In genomic region chr12:661720-662486, GRCh38 we compare ENCODE assay signal across 12 cellular contexts. TPM values are rescaled to one million over a fixed set of nuclear protein-coding genes. Genes with fewer than 3 reads are reported as not detected.
DNase-seq lines count a peak whose midpoint lies in the region; ATAC-seq and TF ChIP-seq lines count a peak whose summit lies in the region.
"Had no signal": no experiment of that assay in that cellular context is flagged by ENCODE, and none has a peak within 500 bp of the region (broad histone marks: within the 10 kb centered on the region; RNA-seq: fewer than 3 reads in every experiment).

No MANE protein-coding gene starts in this region.

- H3K27ac ChIP-seq in muscle layer of duodenum (ENCODE audit: low read length) (peak overlapping the region; percentile 10), thoracic aorta (no peak overlapping the region)

- no peaks in the 10 kb centered on the region for H3K4me1 ChIP-seq in muscle layer of duodenum (ENCODE audit: control insufficient read depth in 1 of 2, insufficient read depth in 2 of 2, low read length in 2 of 2)
- peaks cover 0 to 24% of the 10 kb centered on the region in 2 donors for H3K4me1 ChIP-seq in thoracic aorta (ENCODE audit: control insufficient read depth in 1 of 2, low read depth in 2 of 2)

- peaks cover 8% of the 10 kb centered on the region for H3K36me3 Mint-ChIP-seq in central memory CD8-positive, alpha-beta T cell (ENCODE audit: insufficient read depth)

- H3K9me3 ChIP-seq in muscle layer of duodenum (ENCODE audit: control insufficient read depth in 1 of 2, low read length in 2 of 2): no peaks in the 10 kb centered on the region
- H3K9me3 ChIP-seq in thoracic aorta: no peaks in the 10 kb centered on the region
- H3K9me3 ChIP-seq: tibial nerve had no signal

- no peaks in the 10 kb centered on the region for H3K36me3 ChIP-seq in muscle layer of duodenum (ENCODE audit: control insufficient read depth in 1 of 2, insufficient read depth in 2 of 2, low read length in 2 of 2)
- H3K36me3 ChIP-seq in thoracic aorta: no peaks in the 10 kb centered on the region
- H3K36me3 ChIP-seq: tibial nerve had no signal

- H3K4me3 ChIP-seq in muscle layer of duodenum (ENCODE audit: low read depth in 1 of 2, low read length in 2 of 2) (peak overlapping the region in 1 of 2 donors; percentile 26), thoracic aorta (peak overlapping the region; percentile 45)

- no peaks in the 10 kb centered on the region for H3K27me3 Mint-ChIP-seq in central memory CD8-positive, alpha-beta T cell

- in situ Hi-C loops in ACHN (cut with HindIII; ENCODE audit: low pct_ligation_motif_present, low pct_unique_long_range_greater_than_20kb, low sequenced_read_pairs): no loop called here

- H3K27me3 ChIP-seq in muscle layer of duodenum (ENCODE audit: low read depth, low read length) (no peaks in the 10 kb centered on the region), thoracic aorta (replicated peaks; ENCODE audit: insufficient read depth) (no peaks in the 10 kb centered on the region)
- H3K27me3 ChIP-seq: tibial nerve had no signal

- H3K4me1 Mint-ChIP-seq in central memory CD8-positive, alpha-beta T cell: peaks cover 18% of the 10 kb centered on the region

- DNase-seq in activated effector memory CD4-positive, alpha-beta T cell treated with anti-CD3 and anti-CD28 coated beads, Interleukin-2, amount 50 U/mL, for 16 hours: peak; percentile 62
- DNase-seq in activated effector memory CD4-positive, alpha-beta T cell treated with Interleukin-2 at 50 U/mL for 16 hours: no peak
- DNase-seq in central memory CD8-positive, alpha-beta T cell (ENCODE audit: low spot score in 2 of 2): no peak
- DNase-seq in thoracic aorta (ENCODE audit: low spot score) (no peak), ACHN (no peak), NCI-H1105 treated with DMSO at 0.1 percent for 48 hours (lab: John Stamatoyannopoulos, UW) (no peak)
- DNase-seq: dermis blood vessel endothelial cell, DMS53 had no signal

- no peaks in the 10 kb centered on the region for H3K9me3 Mint-ChIP-seq in central memory CD8-positive, alpha-beta T cell

- H3K27ac Mint-ChIP-seq in central memory CD8-positive, alpha-beta T cell (ENCODE audit: low read depth): peak overlapping the region; percentile 84
- H3K27ac Mint-ChIP-seq: progenitor cell of endocrine pancreas had no signal

- no peak for TF ChIP-seq CTCF in thoracic aorta (IDR thresholded peaks at IDR 0.05)

- peak overlapping the region; percentile 56 for H3K4me3 Mint-ChIP-seq in central memory CD8-positive, alpha-beta T cell

- ATAC-seq in central memory CD8-positive, alpha-beta T cell (replicated peaks; ENCODE audit: extremely low read depth, poor library complexity, severe bottlenecking): no peak
- no peak for ATAC-seq in thoracic aorta (ENCODE audit: insufficient number of reproducible peaks, low FRiP score, low read depth)
- ATAC-seq in HG02938 (IDR thresholded peaks at IDR 0.05; ENCODE audit: unreplicated experiment): no peak

RNA-seq across cellular contexts. Expression of gene NINJ2, which starts 1.3 kb away (rescaled TPM):
- 1 to 10 TPM; 2.4 to 5.3 TPM for total RNA-seq in thoracic aorta
